ENCODE assay signal across 8 cellular contexts in the genomic region with DNA sequence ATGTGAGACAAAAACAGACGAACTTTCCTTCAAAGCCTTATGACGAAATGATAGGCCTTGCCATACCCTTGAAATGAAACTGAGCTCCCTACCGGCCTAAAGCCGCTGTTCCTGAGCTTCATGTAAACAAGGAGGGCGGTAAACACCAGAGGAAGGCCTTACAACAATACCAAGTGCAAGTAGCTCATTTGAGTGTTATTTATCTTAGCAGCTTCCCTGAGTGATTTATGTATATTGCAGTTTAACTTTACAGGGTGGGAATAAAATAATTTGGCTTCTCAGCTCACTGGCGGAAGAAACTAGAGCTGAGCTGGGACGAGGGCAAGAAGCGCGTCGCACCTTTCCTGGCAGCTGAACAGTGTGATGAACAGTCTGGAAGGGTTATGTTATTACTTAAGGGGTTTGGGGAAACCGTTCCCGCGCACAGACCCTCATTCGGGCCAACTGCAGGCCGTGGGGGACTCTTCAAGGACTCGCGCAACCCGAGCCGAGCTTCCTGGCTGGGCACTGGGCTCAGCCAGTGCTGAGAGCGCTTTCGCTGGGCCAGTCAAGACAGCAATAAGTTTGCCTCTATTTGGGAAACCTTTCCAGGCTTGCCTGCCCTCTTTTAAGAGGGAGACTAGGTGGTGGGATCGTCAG.
DNase-seq lines count a peak whose midpoint lies in the region; ATAC-seq and TF ChIP-seq lines count a peak whose summit lies in the region.

No MANE protein-coding gene starts in this region.

- H3K36me3 ChIP-seq in cardiac muscle cell (no peaks in the 10 kb centered on the region), mucosa of stomach (ENCODE audit: control insufficient read depth, insufficient read depth, low read length) (no peaks in the 10 kb centered on the region)

- H3K27me3 Mint-ChIP-seq in chondrocyte (ENCODE audit: low read depth) = peaks cover 11% of the 10 kb centered on the region

- H3K36me3 Mint-ChIP-seq in chondrocyte (ENCODE audit: low read depth) = no peaks in the 10 kb centered on the region

- H3K9me3 Mint-ChIP-seq in chondrocyte (ENCODE audit: low read depth) = no peaks in the 10 kb centered on the region

- peaks cover 56% of the 10 kb centered on the region for H3K4me1 Mint-ChIP-seq in chondrocyte (ENCODE audit: low read depth)

- H3K27me3 ChIP-seq in cardiac muscle cell (peaks cover 76% of the 10 kb centered on the region), mucosa of stomach (ENCODE audit: control insufficient read depth, insufficient read depth, low read length) (peaks cover 49% of the 10 kb centered on the region)

- DNase-seq in cardiac muscle cell (ENCODE audit: low read depth in 1 of 2, low spot score in 1 of 2) (peak; percentile 36 to 52), Right ventricle myocardium inferior (ENCODE audit: missing footprints) (no peak), NOMO-1 treated with DMSO at 0.1 percent for 48 hours (lab: John Stamatoyannopoulos, UW; ENCODE audit: unreplicated experiment) (peak; percentile 64), chondrocyte (ENCODE audit: low spot score) (no peak), NCI-H524 (lab: John Stamatoyannopoulos, UW) (no peak)
- DNase-seq in central memory CD4-positive, alpha-beta T cell = no peak

- intact Hi-C loops in Right ventricle myocardium inferior (cut with DNase I) = loop anchor here (10.0 kb wide), 1 partner anchor 678 kb away; no protein-coding TSS in a partner anchor

- peak overlapping the region; percentile 99 for H3K9ac ChIP-seq in mucosa of stomach (ENCODE audit: low read length)

- no peak overlapping the region for H3K27ac ChIP-seq in cardiac muscle cell

- H3K4me1 ChIP-seq in cardiac muscle cell (ENCODE audit: low read depth) (peaks cover 10% of the 10 kb centered on the region), mucosa of stomach (ENCODE audit: control insufficient read depth, insufficient read depth, low read length) (peaks cover 46% of the 10 kb centered on the region)

- ATAC-seq in Right ventricle myocardium inferior (no peak), GM18502 (IDR thresholded peaks at IDR 0.05; ENCODE audit: poor library complexity, unreplicated experiment) (no peak)

- TF ChIP-seq CTCF in cardiac muscle cell (IDR thresholded peaks at IDR 0.05; ENCODE audit: low read depth, low read length) (no peak), chondrocyte (IDR thresholded peaks at IDR 0.05) (no peak)

- peak overlapping the region; percentile 78 for H3K4me3 Mint-ChIP-seq in chondrocyte (ENCODE audit: unreplicated experiment)

- H3K9me3 ChIP-seq in cardiac muscle cell (ENCODE audit: low read depth) = no peaks in the 10 kb centered on the region
- H3K9me3 ChIP-seq in mucosa of stomach (ENCODE audit: control insufficient read depth, low read length) = no peaks in the 10 kb centered on the region

- H3K4me3 ChIP-seq in cardiac muscle cell (peak overlapping the region; percentile 68), mucosa of stomach (ENCODE audit: low read length) (peak overlapping the region; percentile 64)

- H3K27ac Mint-ChIP-seq in chondrocyte (ENCODE audit: unreplicated experiment) = peak overlapping the region; percentile 88

Comparison
In these comparisons a context has a peak if more than half of its experiments do, and no peak if none do; other contexts are left out.
1. DNase-seq: peak in cardiac muscle cell (2 of 2) and NOMO-1 treated with DMSO at 0.1 percent for 48 hours (single experiment); none in Right ventricle myocardium inferior (single experiment), chondrocyte (single experiment), NCI-H524 (0 of 2) and central memory CD4-positive, alpha-beta T cell (single experiment).